12 cellular contexts compared by ENCODE assay signal in genomic region chr13:37656247-37656940, GRCh38. TPM values are rescaled to one million over a fixed set of nuclear protein-coding genes. Genes with fewer than 3 reads are reported as not detected.
DNase-seq lines count a peak whose midpoint lies in the region; ATAC-seq and TF ChIP-seq lines count a peak whose summit lies in the region.
"Had no signal": no experiment of that assay in that cellular context is flagged by ENCODE, and none has a peak within 500 bp of the region (broad histone marks: within the 10 kb centered on the region; RNA-seq: fewer than 3 reads in every experiment).

No MANE protein-coding gene starts in this region.

- H3K79me2 ChIP-seq in smooth muscle cell (ENCODE audit: low read depth): no peaks in the 10 kb centered on the region

- H3K4me1 ChIP-seq in smooth muscle cell (ENCODE audit: low read depth): peaks cover 4% of the 10 kb centered on the region
- H3K4me1 ChIP-seq: pancreas, uterus had no signal

- TF ChIP-seq CTCF in fibroblast of villous mesenchyme (IDR thresholded peaks at IDR 0.05; ENCODE audit: insufficient read depth, low read depth, low read length): no peak
- no peak for TF ChIP-seq CTCF in smooth muscle cell (IDR thresholded peaks at IDR 0.05; ENCODE audit: borderline replicate concordance, insufficient read depth, poor library complexity, severe bottlenecking)
- no peak for TF ChIP-seq CTCF in CD14-positive monocyte (IDR thresholded peaks at IDR 0.05)

- H3F3A ChIP-seq in smooth muscle cell (ENCODE audit: low read depth): no peaks in the 10 kb centered on the region

- H3K4me2 ChIP-seq in smooth muscle cell: peak overlapping the region; percentile 24

- no peak overlapping the region for H3K4me3 Mint-ChIP-seq in CD14-positive monocyte

- H3K27me3 Mint-ChIP-seq in CD14-positive monocyte (ENCODE audit: low read depth in 3 of 3): no peaks in the 10 kb centered on the region

- ATAC-seq in GM18870 (IDR thresholded peaks at IDR 0.05; ENCODE audit: unreplicated experiment): no peak
- ATAC-seq: pancreas had no signal

- no peaks in the 10 kb centered on the region for H3K27me3 ChIP-seq in smooth muscle cell (ENCODE audit: low read depth)
- H3K27me3 ChIP-seq: pancreas, uterus had no signal

- no peaks in the 10 kb centered on the region for H3K36me3 ChIP-seq in smooth muscle cell (ENCODE audit: low read depth)
- H3K36me3 ChIP-seq: pancreas, uterus had no signal

- H4K20me1 ChIP-seq in smooth muscle cell (ENCODE audit: low read depth): no peaks in the 10 kb centered on the region

- H3K27ac ChIP-seq in smooth muscle cell (ENCODE audit: low read depth): peak overlapping the region; percentile 96
- H3K27ac ChIP-seq: pancreas, uterus had no signal

- 40% methylated on average over 7 of the region's 7 CpGs for WGBS in smooth muscle cell (ENCODE audit: low lambda C conversion rate)

- H3K36me3 Mint-ChIP-seq in CD14-positive monocyte: no peaks in the 10 kb centered on the region

- intact Hi-C loops in CD14-positive monocyte (cut with micrococcal nuclease): no loop called here

- H3K4me3 ChIP-seq in fibroblast of villous mesenchyme (ENCODE audit: low read depth, low read length) (no peak overlapping the region), smooth muscle cell (no peak overlapping the region)
- H3K4me3 ChIP-seq: pancreas, uterus had no signal

- H2AFZ ChIP-seq in smooth muscle cell (ENCODE audit: low read depth): no peak overlapping the region

- no peaks in the 10 kb centered on the region for H3K4me1 Mint-ChIP-seq in CD14-positive monocyte

- H3K9me3 Mint-ChIP-seq in CD14-positive monocyte: no peaks in the 10 kb centered on the region

- no peak overlapping the region for H3K27ac Mint-ChIP-seq in CD14-positive monocyte

- DNase-seq in GOT3 (lab: John Stamatoyannopoulos, UW) (peak; percentile 49), T1000 (lab: John Stamatoyannopoulos, UW) (peak; percentile 41), fibroblast of villous mesenchyme (ENCODE audit: low read depth) (peak; percentile 93), smooth muscle cell (lab: John Stamatoyannopoulos, UW; ENCODE audit: unreplicated experiment) (no peak), CD14-positive monocyte (ENCODE audit: low spot score) (no peak), T-helper 9 cell (no peak)
- no peak for DNase-seq in stimulated activated CD8-positive, alpha-beta memory T cell treated with anti-CD3 and anti-CD28 coated beads, Interleukin-4, amount 100 ng/mL, for 48 hours
- DNase-seq: activated T-cell treated with anti-CD3 and anti-CD28 coated beads for 4 hours, NCI-H1417 treated with DMSO at 0.1 percent for 48 hours, pancreas, uterus had no signal

- peak overlapping the region; percentile 69 for H3K9ac ChIP-seq in smooth muscle cell (ENCODE audit: low read depth)

- H3K9me3 ChIP-seq in smooth muscle cell (replicated peaks; ENCODE audit: low read depth): no peaks in the 10 kb centered on the region
- H3K9me3 ChIP-seq: pancreas, uterus had no signal

RNA-seq across cellular contexts. Expression of gene POSTN, which starts 57.8 kb away (rescaled TPM):
- total RNA-seq in fibroblast of villous mesenchyme (149 and 390 TPM in 2 replicates), smooth muscle cell (50.5 and 54.9 TPM in 2 replicates)
- polyA plus RNA-seq in smooth muscle cell (38.6 and 39.8 TPM in 2 replicates), CD14-positive monocyte (not detected)

Comparison
In these comparisons a context has a peak if more than half of its experiments do, and no peak if none do; other contexts are left out.
1. DNase-seq: peak in GOT3 (single experiment), T1000 (single experiment) and fibroblast of villous mesenchyme (single experiment); none in smooth muscle cell (single experiment), stimulated activated CD8-positive, alpha-beta memory T cell treated with anti-CD3 and anti-CD28 coated beads, Interleukin-4, amount 100 ng/mL, for 48 hours (single experiment), CD14-positive monocyte (single experiment) and T-helper 9 cell (single experiment).